8 cellular contexts compared by ENCODE assay signal in the genomic region with DNA sequence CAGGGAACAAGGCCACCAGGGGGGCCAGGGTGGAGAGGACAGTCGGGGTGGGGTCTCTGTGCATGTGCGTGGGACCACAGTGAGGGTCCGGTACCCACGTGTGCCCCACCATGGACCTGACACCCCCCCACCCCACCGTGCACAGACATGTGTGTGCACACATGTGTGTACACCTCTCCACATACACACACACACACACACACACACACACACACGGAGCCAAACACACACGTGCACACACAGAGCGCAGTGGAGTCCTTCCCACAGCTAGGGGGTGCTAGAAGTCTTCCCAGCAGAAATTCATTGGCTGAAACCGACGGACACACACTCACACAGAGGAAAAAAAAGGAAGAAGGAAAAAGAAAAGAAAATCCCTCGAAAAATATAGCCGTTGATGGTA. TPM values are rescaled to one million over a fixed set of nuclear protein-coding genes. Genes with fewer than 3 reads are reported as not detected.
DNase-seq lines count a peak whose midpoint lies in the region; ATAC-seq and TF ChIP-seq lines count a peak whose summit lies in the region.

No MANE protein-coding gene starts in this region.

- H3K4me3 Mint-ChIP-seq in activated naive CD8-positive, alpha-beta T cell treated with anti-CD3 and anti-CD28 coated beads for 36 hours, result no peak overlapping the region

- no peak overlapping the region for H3K4me3 ChIP-seq in retinal pigment epithelial cell (ENCODE audit: low read length)

- no peaks in the 10 kb centered on the region for H3K9me3 Mint-ChIP-seq in activated naive CD8-positive, alpha-beta T cell treated with anti-CD3 and anti-CD28 coated beads for 36 hours

- no peaks in the 10 kb centered on the region for H3K36me3 Mint-ChIP-seq in activated naive CD8-positive, alpha-beta T cell treated with anti-CD3 and anti-CD28 coated beads for 36 hours

- peak; percentile 98 for TF ChIP-seq CTCF in retinal pigment epithelial cell (conservative IDR thresholded peaks at IDR 0.05; ENCODE audit: low read depth, low read length)

- H3K27me3 Mint-ChIP-seq in activated naive CD8-positive, alpha-beta T cell treated with anti-CD3 and anti-CD28 coated beads for 36 hours, result no peaks in the 10 kb centered on the region

- no peak for DNase-seq in activated CD4-positive, CD25-positive, alpha-beta regulatory T cell treated with anti-CD3 and anti-CD28 coated beads, Interleukin-2, amount 50 U/mL, for 72 hours
- DNase-seq in LoVo (ENCODE audit: low spot score), result peak; percentile 32
- peak; percentile 67 for DNase-seq in RKO (ENCODE audit: low spot score)
- peak; percentile 60 for DNase-seq in activated naive CD8-positive, alpha-beta T cell treated with anti-CD3 and anti-CD28 coated beads for 36 hours
- DNase-seq in Right ventricle myocardium superior, result peak; percentile 50
- DNase-seq in retinal pigment epithelial cell (ENCODE audit: low read depth), result peak; percentile 75

- intact Hi-C loops in Right ventricle myocardium superior (cut with DNase I), result loop anchor here (10.0 kb wide), 1 partner anchor 278 kb away; no protein-coding TSS in a partner anchor

- H3K27ac Mint-ChIP-seq in activated naive CD8-positive, alpha-beta T cell treated with anti-CD3 and anti-CD28 coated beads for 36 hours, result no peak overlapping the region

- ATAC-seq in activated CD4-positive, CD25-positive, alpha-beta regulatory T cell treated with anti-CD3 and anti-CD28 coated beads, Interleukin-2, amount 50 U/mL, for 24 hours, result peak; percentile 58 to 82
- peak; percentile 82 for ATAC-seq in Right ventricle myocardium superior (ENCODE audit: poor library complexity)
- no peak for ATAC-seq in HG03521 (IDR thresholded peaks at IDR 0.05; ENCODE audit: unreplicated experiment)

- peaks cover 2% of the 10 kb centered on the region for H3K4me1 Mint-ChIP-seq in activated naive CD8-positive, alpha-beta T cell treated with anti-CD3 and anti-CD28 coated beads for 36 hours

RNA-seq across cellular contexts. Expression of a gene that starts 42.8 kb away (rescaled TPM):
- total RNA-seq in activated naive CD8-positive, alpha-beta T cell treated with anti-CD3 and anti-CD28 coated beads for 36 hours, result 10 to 100 TPM; 15.1 to 17.9 TPM
- 40.6 TPM for total RNA-seq in Right ventricle myocardium superior
